In the genomic region with DNA sequence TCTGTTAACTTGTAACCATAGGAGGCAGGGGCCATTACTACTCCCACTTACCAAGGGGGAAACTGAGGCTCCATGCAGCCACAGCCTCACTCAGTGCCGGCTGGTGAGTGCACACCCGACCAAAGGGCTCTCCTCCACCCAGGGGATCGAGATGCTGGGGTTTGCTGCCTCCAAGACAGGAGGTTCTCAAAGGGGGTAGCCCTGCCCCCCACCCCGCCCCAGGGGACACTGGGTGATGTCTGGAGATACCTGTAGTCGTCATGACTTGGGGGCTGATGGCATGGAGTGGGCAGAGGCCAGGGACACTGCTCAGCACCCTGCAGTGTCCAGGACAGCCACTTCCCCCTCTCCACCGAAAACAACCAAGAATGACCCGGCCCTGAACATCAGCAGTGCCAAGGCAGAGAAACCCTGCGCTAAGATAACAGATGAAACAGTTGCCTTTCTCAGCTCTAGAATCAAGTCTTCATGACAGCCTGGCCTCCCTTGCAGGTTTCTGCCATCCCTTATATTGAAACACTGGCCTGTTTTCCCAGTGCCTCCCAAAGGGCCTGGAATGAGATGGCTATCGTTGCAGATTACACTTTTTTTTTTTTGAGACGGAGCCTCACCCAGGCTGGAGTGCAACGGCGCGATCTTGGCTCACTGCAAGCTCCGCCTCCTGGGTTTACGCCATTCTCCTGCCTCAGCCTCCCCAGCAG, we compare ENCODE assay signal across 24 cellular contexts. TPM values are rescaled to one million over a fixed set of nuclear protein-coding genes. Genes with fewer than 3 reads are reported as not detected.
DNase-seq lines count a peak whose midpoint lies in the region; ATAC-seq, FAIRE-seq and TF ChIP-seq lines count a peak whose summit lies in the region.
"Had no signal": no experiment of that assay in that cellular context is flagged by ENCODE, and none has a peak within 500 bp of the region (broad histone marks: within the 10 kb centered on the region; RNA-seq: fewer than 3 reads in every experiment).

No MANE protein-coding gene starts in this region.

- peaks cover 6% of the 10 kb centered on the region for H3K79me2 ChIP-seq in HepG2 (ENCODE audit: insufficient read depth, low read length)

- no peak overlapping the region for H3K27ac Mint-ChIP-seq in neural crest cell (ENCODE audit: unreplicated experiment)
- H3K27ac Mint-ChIP-seq in stimulated activated naive B cell treated with anti-CD40 and anti-IgM and Interleukin-4, amounts not matched to agents 10 μg/mL and 1 μg/mL and 100 μg/mL, for 72 hours = no peak overlapping the region

- peak overlapping the region; percentile 38 for H3K4me3 Mint-ChIP-seq in neural crest cell
- no peak overlapping the region for H3K4me3 Mint-ChIP-seq in activated T-cell treated with anti-CD3 and anti-CD28 coated beads, Interleukin-2, amount 50 U/mL, for 4 hours
- no peak overlapping the region for H3K4me3 Mint-ChIP-seq in stimulated activated naive B cell treated with anti-CD40 and anti-IgM and Interleukin-4, amounts not matched to agents 10 μg/mL and 1 μg/mL and 100 μg/mL, for 72 hours

- POLR2A ChIA-PET in HepG2 (lab: Yijun Ruan, JAX) = interaction anchor here (1.3 to 1.5 kb wide), 2 partner anchors 17 to 50 kb away, joined by 4 to 6 read pairs; no protein-coding TSS in a partner anchor

- H3K9me3 ChIP-seq in HepG2 (ENCODE audit: low read length) (no peaks in the 10 kb centered on the region), right lobe of liver (no peaks in the 10 kb centered on the region)
- H3K9me3 ChIP-seq: SJCRH30 had no signal

- peak overlapping the region; percentile 94; the same call in 1 of the 2 replicates for H3K4me2 ChIP-seq in HepG2 (ENCODE audit: low read depth, low read length)
- H3K4me2 ChIP-seq: KMS-11 had no signal

- no TSS peak for BruUV-seq in HepG2 (replicated peaks; lab: Mats Ljungman, UMichigan)

- no peak for TF ChIP-seq RAD21 in HepG2 (CRISPR knock-in tag; IDR thresholded peaks at IDR 0.05)

- no peaks in the 10 kb centered on the region for H3K9me3 Mint-ChIP-seq in neural crest cell
- H3K9me3 Mint-ChIP-seq in activated T-cell treated with anti-CD3 and anti-CD28 coated beads, Interleukin-2, amount 50 U/mL, for 4 hours = no peaks in the 10 kb centered on the region
- H3K9me3 Mint-ChIP-seq in stimulated activated naive B cell treated with anti-CD40 and anti-IgM and Interleukin-4, amounts not matched to agents 10 μg/mL and 1 μg/mL and 100 μg/mL, for 72 hours = no peaks in the 10 kb centered on the region

- no peak for TF ChIP-seq CTCF in HepG2 (CRISPR knock-in tag; IDR thresholded peaks at IDR 0.05)
- TF ChIP-seq CTCF in right lobe of liver (IDR thresholded peaks at IDR 0.05) = no peak
- no peak for TF ChIP-seq CTCF in neural crest cell (conservative IDR thresholded peaks at IDR 0.05)

- no peaks in the 10 kb centered on the region for H3K36me3 Mint-ChIP-seq in neural crest cell (ENCODE audit: low read depth)
- no peaks in the 10 kb centered on the region for H3K36me3 Mint-ChIP-seq in activated T-cell treated with anti-CD3 and anti-CD28 coated beads, Interleukin-2, amount 50 U/mL, for 4 hours (ENCODE audit: insufficient read depth)
- no peaks in the 10 kb centered on the region for H3K36me3 Mint-ChIP-seq in stimulated activated naive B cell treated with anti-CD40 and anti-IgM and Interleukin-4, amounts not matched to agents 10 μg/mL and 1 μg/mL and 100 μg/mL, for 72 hours

- DNase-seq in HepG2 (ENCODE audit: low spot score) = no peak
- DNase-seq in right lobe of liver = no peak
- no peak for DNase-seq in neural crest cell (ENCODE audit: low read depth, low spot score)
- DNase-seq in activated T-cell treated with anti-CD3 and anti-CD28 coated beads, Interleukin-2, amount 50 U/mL, for 4 hours = no peak
- DNase-seq in SKM-1 treated with dmso at 0.1 percent for 144 hours (lab: John Stamatoyannopoulos, UW; ENCODE audit: unreplicated experiment) = no peak
- DNase-seq in stimulated activated naive B cell treated with anti-CD40 and anti-IgM and Interleukin-4, amounts not matched to agents 10 μg/mL and 1 μg/mL and 100 μg/mL, for 72 hours = no peak
- DNase-seq: Calu3, DMS53, GDM1, GOT3, HCEC 1CT, IMR-90, MM.1S, NCI-H2029, NCI-H446, NCI-H524 treated with DMSO at 0.1 percent for 48 hours, NCI-H774, SJCRH30 had no signal

- FAIRE-seq in HepG2 (lab: Jason Lieb, UNC) = no peak
- FAIRE-seq: GM12878, RCC 7860 had no signal

- 38% methylated on average over 9 of the region's 15 CpGs for WGBS in HepG2 (ENCODE audit: low lambda C conversion rate)
- 57% methylated on average over 8 of the region's 15 CpGs for WGBS in right lobe of liver (ENCODE audit: insufficient coverage, low coverage, low lambda C conversion rate, missing lambda C conversion rate)

- H3K27me3 ChIP-seq in HepG2 (ENCODE audit: control insufficient read depth in 1 of 2, insufficient read depth in 2 of 2, low read length in 2 of 2) = no peaks in the 10 kb centered on the region
- no peaks in the 10 kb centered on the region for H3K27me3 ChIP-seq in right lobe of liver
- H3K27me3 ChIP-seq: SJCRH30 had no signal

- H3K4me1 Mint-ChIP-seq in neural crest cell = peaks cover 13% of the 10 kb centered on the region
- H3K4me1 Mint-ChIP-seq in activated T-cell treated with anti-CD3 and anti-CD28 coated beads, Interleukin-2, amount 50 U/mL, for 4 hours (ENCODE audit: low read depth) = peaks cover 12% of the 10 kb centered on the region
- H3K4me1 Mint-ChIP-seq in stimulated activated naive B cell treated with anti-CD40 and anti-IgM and Interleukin-4, amounts not matched to agents 10 μg/mL and 1 μg/mL and 100 μg/mL, for 72 hours = peaks cover 8% of the 10 kb centered on the region in 2 donors

- TF ChIP-seq POLR2A in HepG2 (IDR thresholded peaks at IDR 0.05; ENCODE audit: insufficient read depth in 1 of 2, low read depth in 2 of 2, low read length in 2 of 2) (peak in 1 of 2 experiments; percentile 34; a peak in 1 of 4 replicates), right lobe of liver (IDR thresholded peaks at IDR 0.05) (no peak)

- ATAC-seq in HepG2 = no peak
- ATAC-seq in right lobe of liver = no peak
- ATAC-seq in activated T-cell treated with anti-CD3 and anti-CD28 coated beads, Interleukin-2, amount 50 U/mL, for 4 hours = no peak
- ATAC-seq in stimulated activated naive B cell treated with anti-CD40 and anti-IgM and Interleukin-4, amounts not matched to agents 10 μg/mL and 1 μg/mL and 100 μg/mL, for 72 hours (replicated peaks) = no peak
- ATAC-seq: GM12878 had no signal

- no peak overlapping the region for H2AFZ ChIP-seq in HepG2 (ENCODE audit: low read length)

- CTCF ChIA-PET in HepG2 (lab: Yijun Ruan, JAX; ENCODE audit: low intra/inter-chr PET ratio, low total read pairs) = no interaction called here

- H3K4me1 ChIP-seq in HepG2 (ENCODE audit: insufficient read depth, low read length) (peaks cover 56% of the 10 kb centered on the region), right lobe of liver (peaks cover 0 to 32% (median 9%) of the 10 kb centered on the region in 4 donors)

- H3K27me3 Mint-ChIP-seq in neural crest cell (ENCODE audit: low read depth) = peaks cover 23% of the 10 kb centered on the region
- peaks cover 2% of the 10 kb centered on the region for H3K27me3 Mint-ChIP-seq in activated T-cell treated with anti-CD3 and anti-CD28 coated beads, Interleukin-2, amount 50 U/mL, for 4 hours (ENCODE audit: low read depth)
- H3K27me3 Mint-ChIP-seq in stimulated activated naive B cell treated with anti-CD40 and anti-IgM and Interleukin-4, amounts not matched to agents 10 μg/mL and 1 μg/mL and 100 μg/mL, for 72 hours = peaks cover 18 to 30% of the 10 kb centered on the region in 2 donors

- no peak overlapping the region for H3K9ac ChIP-seq in HepG2 (ENCODE audit: insufficient read depth, low read depth, low read length)
- H3K9ac ChIP-seq: KMS-11 had no signal

- intact Hi-C loops in HepG2 (cut with micrococcal nuclease; ENCODE audit: unreplicated experiment) (no loop called here), right lobe of liver (cut with DNase I) (no loop called here)

- in situ Hi-C loops in HepG2 (cut with HindIII; ENCODE audit: extremely low pct_ligation_motif_present, low pct_unique_long_range_greater_than_20kb) = no loop called here

- H4K20me1 ChIP-seq in HepG2 (ENCODE audit: insufficient read depth, low read length) = no peaks in the 10 kb centered on the region

- H3K36me3 ChIP-seq in HepG2 (replicated peaks in 1 of 2; ENCODE audit: control insufficient read depth in 1 of 2, insufficient read depth in 2 of 2, low read length in 2 of 2) (no peaks in the 10 kb centered on the region), right lobe of liver (no peaks in the 10 kb centered on the region)
- H3K36me3 ChIP-seq: SJCRH30 had no signal

- TF ChIP-seq EP300 in HepG2 (IDR thresholded peaks at IDR 0.05; ENCODE audit: low read depth in 2 of 2, low read length in 2 of 2) (no peak), HepG2 (CRISPR knock-in tag; IDR thresholded peaks at IDR 0.05; ENCODE audit: borderline replicate concordance) (no peak)

- H3K27ac ChIP-seq in HepG2 (ENCODE audit: extremely low read length, insufficient read depth, low read length) = no peak overlapping the region
- H3K27ac ChIP-seq in right lobe of liver = no peak overlapping the region
- H3K27ac ChIP-seq: KMS-11, SJCRH30 had no signal

- H3K4me3 ChIP-seq in HepG2 (replicated peaks in 1 of 3; ENCODE audit: insufficient read depth in 1 of 3, low read depth in 2 of 3, low read length in 3 of 3) (no peak overlapping the region), right lobe of liver (no peak overlapping the region)
- H3K4me3 ChIP-seq: GM12878, SJCRH30 had no signal

RNA-seq across cellular contexts. Expression of a gene that starts 3.3 kb away (rescaled TPM):
- total RNA-seq in HepG2 (2016; rRNA removed; fragmentation: Illumina TruSeq; extraction: Trizol) (15.6 and 28.8 TPM in 2 replicates), right lobe of liver (100 to 1,000 TPM; 113 to 218 (median 177) TPM), neural crest cell (8.2 and 8.7 TPM in 2 replicates)
- 21.2 and 31.3 TPM in 2 replicates for total RNA-seq in HepG2 (2016; cell fraction: cytosol; rRNA removed; fragmentation: Illumina TruSeq; extraction: Trizol; ENCODE audit: low read depth)
- 13.3 and 31.5 TPM in 2 replicates for total RNA-seq in HepG2 (2016; cell fraction: insoluble cytoplasmic fraction; rRNA removed; fragmentation: Illumina TruSeq; extraction: Trizol)
- total RNA-seq in HepG2 (2016; cell fraction: membrane; rRNA removed; fragmentation: Illumina TruSeq; extraction: Trizol) = 21.8 and 29.6 TPM in 2 replicates
- total RNA-seq in HepG2 (2016; cell fraction: nucleus; rRNA removed; fragmentation: Illumina TruSeq; extraction: Trizol) = 22.0 and 24.7 TPM in 2 replicates
- polyA plus RNA-seq in HepG2 (2011; rRNA removed) = 10.0 and 17.3 TPM in 2 replicates
- 10.9 and 13.3 TPM in 2 replicates for polyA plus RNA-seq in HepG2 (2011; cell fraction: cytosol; rRNA removed)
- polyA plus RNA-seq in HepG2 (2011; cell fraction: nucleus; rRNA removed) = 15.2 and 19.3 TPM in 2 replicates
- polyA plus RNA-seq in HepG2 (2012) = 31.7 and 32.2 TPM in 2 replicates
- polyA plus RNA-seq in HepG2 (2016; cell fraction: cytosol; fragmentation: Illumina TruSeq; extraction: Trizol; ENCODE audit: low read depth) = 40.3 and 49.6 TPM in 2 replicates
- polyA plus RNA-seq in HepG2 (2016; cell fraction: insoluble cytoplasmic fraction; fragmentation: Illumina TruSeq; extraction: Trizol; ENCODE audit: low read depth) = 23.2 and 29.9 TPM in 2 replicates
- 43.0 and 49.7 TPM in 2 replicates for polyA plus RNA-seq in HepG2 (2016; cell fraction: membrane; fragmentation: Illumina TruSeq; extraction: Trizol; ENCODE audit: low read depth)
- polyA plus RNA-seq in HepG2 (2016; cell fraction: nucleus; fragmentation: Illumina TruSeq; extraction: Trizol; ENCODE audit: insufficient read depth, low read depth) = 65.9 and 70.0 TPM in 2 replicates
- 7.1 and 14.8 TPM in 2 replicates for polyA minus RNA-seq in HepG2 (2011; rRNA and poly(A)+ RNA removed; ENCODE audit: low replicate concordance)
- polyA minus RNA-seq in HepG2 (2011; cell fraction: cytosol; rRNA and poly(A)+ RNA removed) = 12.4 and 14.4 TPM in 2 replicates
- polyA minus RNA-seq in HepG2 (2011; cell fraction: nucleus; rRNA and poly(A)+ RNA removed) = 3.5 and 3.6 TPM in 2 replicates
- total RNA-seq in activated T-cell treated with anti-CD3 and anti-CD28 coated beads, Interleukin-2, amount 50 U/mL, for 4 hours = 1 to 10 TPM; 1.8 to 3.4 (median 1.9) TPM

RNA-seq across cellular contexts. Expression of a gene that starts 4.1 kb away (rescaled TPM):
- total RNA-seq in HepG2 (2016; rRNA removed; fragmentation: Illumina TruSeq; extraction: Trizol) (0.52 and 2.0 TPM in 2 replicates), right lobe of liver (1 to 10 TPM; 2.0 to 8.0 (median 3.6) TPM), neural crest cell (10.4 and 11.7 TPM in 2 replicates)
- total RNA-seq in HepG2 (2016; cell fraction: cytosol; rRNA removed; fragmentation: Illumina TruSeq; extraction: Trizol; ENCODE audit: low read depth) = 0.91 and 1.2 TPM in 2 replicates
- 1.1 and 1.5 TPM in 2 replicates for total RNA-seq in HepG2 (2016; cell fraction: insoluble cytoplasmic fraction; rRNA removed; fragmentation: Illumina TruSeq; extraction: Trizol)
- total RNA-seq in HepG2 (2016; cell fraction: membrane; rRNA removed; fragmentation: Illumina TruSeq; extraction: Trizol) = 1.5 and 2.0 TPM in 2 replicates
- total RNA-seq in HepG2 (2016; cell fraction: nucleus; rRNA removed; fragmentation: Illumina TruSeq; extraction: Trizol) = 1.7 and 3.6 TPM in 2 replicates
- polyA plus RNA-seq in HepG2 (2011; rRNA removed) = 2.7 and 3.1 TPM in 2 replicates
- 0.73 and 1.2 TPM in 2 replicates for polyA plus RNA-seq in HepG2 (2011; cell fraction: cytosol; rRNA removed)
- polyA plus RNA-seq in HepG2 (2011; cell fraction: nucleus; rRNA removed) = 62.7 and 100 TPM in 2 replicates
- polyA plus RNA-seq in HepG2 (2012) = 2.9 and 3.0 TPM in 2 replicates
- polyA plus RNA-seq in HepG2 (2016; cell fraction: cytosol; fragmentation: Illumina TruSeq; extraction: Trizol; ENCODE audit: low read depth) = 0.60 and 0.88 TPM in 2 replicates
- 0.61 and 1.1 TPM in 2 replicates for polyA plus RNA-seq in HepG2 (2016; cell fraction: insoluble cytoplasmic fraction; fragmentation: Illumina TruSeq; extraction: Trizol; ENCODE audit: low read depth)
- 1.2 TPM in 2 replicates for polyA plus RNA-seq in HepG2 (2016; cell fraction: membrane; fragmentation: Illumina TruSeq; extraction: Trizol; ENCODE audit: low read depth)
- polyA plus RNA-seq in HepG2 (2016; cell fraction: nucleus; fragmentation: Illumina TruSeq; extraction: Trizol; ENCODE audit: insufficient read depth, low read depth) = 11.8 and 12.9 TPM in 2 replicates
- 0.84 and 1.6 TPM in 2 replicates for polyA minus RNA-seq in HepG2 (2011; rRNA and poly(A)+ RNA removed; ENCODE audit: low replicate concordance)
- 0.88 and 1.6 TPM in 2 replicates for polyA minus RNA-seq in HepG2 (2011; cell fraction: cytosol; rRNA and poly(A)+ RNA removed)
- polyA minus RNA-seq in HepG2 (2011; cell fraction: nucleus; rRNA and poly(A)+ RNA removed) = 1.7 and 4.6 TPM in 2 replicates
- under 1 TPM; 0.46 to 0.50 (median 0.49) TPM for total RNA-seq in activated T-cell treated with anti-CD3 and anti-CD28 coated beads, Interleukin-2, amount 50 U/mL, for 4 hours

RNA-seq across cellular contexts. Expression of a gene that starts 15.2 kb away (rescaled TPM):
- total RNA-seq in HepG2 (2016; rRNA removed; fragmentation: Illumina TruSeq; extraction: Trizol) = 32.3 and 32.4 TPM in 2 replicates
- total RNA-seq in HepG2 (2016; cell fraction: cytosol; rRNA removed; fragmentation: Illumina TruSeq; extraction: Trizol; ENCODE audit: low read depth) = 11.9 and 13.3 TPM in 2 replicates
- total RNA-seq in HepG2 (2016; cell fraction: insoluble cytoplasmic fraction; rRNA removed; fragmentation: Illumina TruSeq; extraction: Trizol) = 34.4 and 35.4 TPM in 2 replicates
- 33.2 and 36.2 TPM in 2 replicates for total RNA-seq in HepG2 (2016; cell fraction: membrane; rRNA removed; fragmentation: Illumina TruSeq; extraction: Trizol)
- total RNA-seq in HepG2 (2016; cell fraction: nucleus; rRNA removed; fragmentation: Illumina TruSeq; extraction: Trizol) = 15.1 and 17.1 TPM in 2 replicates
- polyA plus RNA-seq in HepG2 (2011; rRNA removed) = 14.2 and 19.5 TPM in 2 replicates
- 18.3 and 24.5 TPM in 2 replicates for polyA plus RNA-seq in HepG2 (2011; cell fraction: cytosol; rRNA removed)
- 33.5 and 34.3 TPM in 2 replicates for polyA plus RNA-seq in HepG2 (2011; cell fraction: nucleus; rRNA removed)
- polyA plus RNA-seq in HepG2 (2012) = 9.6 and 14.8 TPM in 2 replicates
- 11.7 and 15.7 TPM in 2 replicates for polyA plus RNA-seq in HepG2 (2016; cell fraction: cytosol; fragmentation: Illumina TruSeq; extraction: Trizol; ENCODE audit: low read depth)
- polyA plus RNA-seq in HepG2 (2016; cell fraction: insoluble cytoplasmic fraction; fragmentation: Illumina TruSeq; extraction: Trizol; ENCODE audit: low read depth) = 31.7 and 32.0 TPM in 2 replicates
- 25.3 and 26.3 TPM in 2 replicates for polyA plus RNA-seq in HepG2 (2016; cell fraction: membrane; fragmentation: Illumina TruSeq; extraction: Trizol; ENCODE audit: low read depth)
- 30.3 and 33.5 TPM in 2 replicates for polyA plus RNA-seq in HepG2 (2016; cell fraction: nucleus; fragmentation: Illumina TruSeq; extraction: Trizol; ENCODE audit: insufficient read depth, low read depth)
- polyA minus RNA-seq in HepG2 (2011; rRNA and poly(A)+ RNA removed; ENCODE audit: low replicate concordance) = 15.8 and 20.8 TPM in 2 replicates
- polyA minus RNA-seq in HepG2 (2011; cell fraction: cytosol; rRNA and poly(A)+ RNA removed) = 8.7 and 9.4 TPM in 2 replicates
- polyA minus RNA-seq in HepG2 (2011; cell fraction: nucleus; rRNA and poly(A)+ RNA removed) = 13.3 and 13.6 TPM in 2 replicates
- 10 to 100 TPM; 12.2 to 32.7 (median 15.3) TPM for total RNA-seq in right lobe of liver
- 34.5 and 41.5 TPM in 2 replicates for total RNA-seq in neural crest cell
- 10 to 100 TPM; 31.0 to 32.1 (median 32.0) TPM for total RNA-seq in activated T-cell treated with anti-CD3 and anti-CD28 coated beads, Interleukin-2, amount 50 U/mL, for 4 hours

RNA-seq across cellular contexts. Expression of a gene that starts 18.6 kb away (rescaled TPM):
- total RNA-seq in HepG2 (2016; rRNA removed; fragmentation: Illumina TruSeq; extraction: Trizol) (0.24 and 0.60 TPM in 2 replicates), right lobe of liver (1 to 10 TPM; 1.8 to 6.9 (median 4.5) TPM), neural crest cell (not detected in 2 replicates)
- 0.35 and 0.81 TPM in 2 replicates for total RNA-seq in HepG2 (2016; cell fraction: cytosol; rRNA removed; fragmentation: Illumina TruSeq; extraction: Trizol; ENCODE audit: low read depth)
- 0.25 and 0.41 TPM in 2 replicates for total RNA-seq in HepG2 (2016; cell fraction: insoluble cytoplasmic fraction; rRNA removed; fragmentation: Illumina TruSeq; extraction: Trizol)
- total RNA-seq in HepG2 (2016; cell fraction: membrane; rRNA removed; fragmentation: Illumina TruSeq; extraction: Trizol) = 0.17 and 0.56 TPM in 2 replicates
- 0.41 and 0.78 TPM in 2 replicates for total RNA-seq in HepG2 (2016; cell fraction: nucleus; rRNA removed; fragmentation: Illumina TruSeq; extraction: Trizol)
- 2.7 and 3.8 TPM in 2 replicates for polyA plus RNA-seq in HepG2 (2011; rRNA removed)
- 1.9 and 2.1 TPM in 2 replicates for polyA plus RNA-seq in HepG2 (2011; cell fraction: cytosol; rRNA removed)
- polyA plus RNA-seq in HepG2 (2011; cell fraction: nucleus; rRNA removed) = 13.4 and 15.1 TPM in 2 replicates
- 0.63 and 1.1 TPM in 2 replicates for polyA plus RNA-seq in HepG2 (2012)
- 0.43 and 0.55 TPM in 2 replicates for polyA plus RNA-seq in HepG2 (2016; cell fraction: cytosol; fragmentation: Illumina TruSeq; extraction: Trizol; ENCODE audit: low read depth)
- 0.76 and 0.82 TPM in 2 replicates for polyA plus RNA-seq in HepG2 (2016; cell fraction: insoluble cytoplasmic fraction; fragmentation: Illumina TruSeq; extraction: Trizol; ENCODE audit: low read depth)
- 0.43 and 0.80 TPM in 2 replicates for polyA plus RNA-seq in HepG2 (2016; cell fraction: membrane; fragmentation: Illumina TruSeq; extraction: Trizol; ENCODE audit: low read depth)
- polyA plus RNA-seq in HepG2 (2016; cell fraction: nucleus; fragmentation: Illumina TruSeq; extraction: Trizol; ENCODE audit: insufficient read depth, low read depth) = 2.4 and 2.9 TPM in 2 replicates
- 1.8 and 6.0 TPM in 2 replicates for polyA minus RNA-seq in HepG2 (2011; rRNA and poly(A)+ RNA removed; ENCODE audit: low replicate concordance)
- polyA minus RNA-seq in HepG2 (2011; cell fraction: cytosol; rRNA and poly(A)+ RNA removed) = 0.79 and 1.8 TPM in 2 replicates
- 1.2 and 1.7 TPM in 2 replicates for polyA minus RNA-seq in HepG2 (2011; cell fraction: nucleus; rRNA and poly(A)+ RNA removed)
- total RNA-seq in activated T-cell treated with anti-CD3 and anti-CD28 coated beads, Interleukin-2, amount 50 U/mL, for 4 hours = 1 to 10 TPM; 5.8 to 9.7 (median 6.8) TPM

RNA-seq across cellular contexts. Expression of a gene that starts 29.6 kb away (rescaled TPM):
- total RNA-seq in HepG2 (2016; rRNA removed; fragmentation: Illumina TruSeq; extraction: Trizol) (not detected in 2 replicates), right lobe of liver (not detected), neural crest cell (not detected in 2 replicates)
- not detected in 2 replicates for total RNA-seq in HepG2 (2016; cell fraction: cytosol; rRNA removed; fragmentation: Illumina TruSeq; extraction: Trizol; ENCODE audit: low read depth)
- total RNA-seq in HepG2 (2016; cell fraction: insoluble cytoplasmic fraction; rRNA removed; fragmentation: Illumina TruSeq; extraction: Trizol) = not detected in 2 replicates
- not detected in 2 replicates for total RNA-seq in HepG2 (2016; cell fraction: membrane; rRNA removed; fragmentation: Illumina TruSeq; extraction: Trizol)
- total RNA-seq in HepG2 (2016; cell fraction: nucleus; rRNA removed; fragmentation: Illumina TruSeq; extraction: Trizol) = not detected in 2 replicates
- polyA plus RNA-seq in HepG2 (2011; rRNA removed) = not detected in 2 replicates
- polyA plus RNA-seq in HepG2 (2011; cell fraction: cytosol; rRNA removed) = not detected in 2 replicates
- polyA plus RNA-seq in HepG2 (2011; cell fraction: nucleus; rRNA removed) = not detected in 2 replicates
- polyA plus RNA-seq in HepG2 (2012) = not detected in 2 replicates
- polyA plus RNA-seq in HepG2 (2016; cell fraction: cytosol; fragmentation: Illumina TruSeq; extraction: Trizol; ENCODE audit: low read depth) = not detected in 2 replicates
- polyA plus RNA-seq in HepG2 (2016; cell fraction: insoluble cytoplasmic fraction; fragmentation: Illumina TruSeq; extraction: Trizol; ENCODE audit: low read depth) = not detected in 2 replicates
- polyA plus RNA-seq in HepG2 (2016; cell fraction: membrane; fragmentation: Illumina TruSeq; extraction: Trizol; ENCODE audit: low read depth) = not detected in 2 replicates
- polyA plus RNA-seq in HepG2 (2016; cell fraction: nucleus; fragmentation: Illumina TruSeq; extraction: Trizol; ENCODE audit: insufficient read depth, low read depth) = 0.21 TPM in 1 of 2 replicates, not detected in the other
- not detected in 2 replicates for polyA minus RNA-seq in HepG2 (2011; rRNA and poly(A)+ RNA removed; ENCODE audit: low replicate concordance)
- polyA minus RNA-seq in HepG2 (2011; cell fraction: cytosol; rRNA and poly(A)+ RNA removed) = not detected in 2 replicates
- not detected in 2 replicates for polyA minus RNA-seq in HepG2 (2011; cell fraction: nucleus; rRNA and poly(A)+ RNA removed)
- total RNA-seq in activated T-cell treated with anti-CD3 and anti-CD28 coated beads, Interleukin-2, amount 50 U/mL, for 4 hours = not detected
- total RNA-seq: A172, Calu3, Daoy, IMR-90, SJCRH30 had no signal
- polyA plus RNA-seq: BJ, GM12878, IMR-90 had no signal
